In genomic region chr5:138212828-138213160, GRCh38 we compare ENCODE assay signal across 8 cellular contexts. TPM values are rescaled to one million over a fixed set of nuclear protein-coding genes. Genes with fewer than 3 reads are reported as not detected.
DNase-seq lines count a peak whose midpoint lies in the region; ATAC-seq, FAIRE-seq and TF ChIP-seq lines count a peak whose summit lies in the region.

No MANE protein-coding gene starts in this region.

- H3K4me1 ChIP-seq in BE2C, result no peaks in the 10 kb centered on the region
- no peaks in the 10 kb centered on the region for H3K4me1 ChIP-seq in astrocyte (ENCODE audit: insufficient read depth, low read length)
- peaks cover 0 to 22% (median 19%) of the 10 kb centered on the region in 5 donors for H3K4me1 ChIP-seq in subcutaneous abdominal adipose tissue (ENCODE audit: control insufficient read depth in 5 of 5, insufficient read depth in 5 of 5, low read length in 5 of 5)

- FAIRE-seq in astrocyte (lab: Jason Lieb, UNC) (no peak), GM12892 (lab: Jason Lieb, UNC) (no peak)

- ATAC-seq in GM19035 (IDR thresholded peaks at IDR 0.05; ENCODE audit: unreplicated experiment), result peak; percentile 18
- ATAC-seq in HG03521 (IDR thresholded peaks at IDR 0.05; ENCODE audit: unreplicated experiment), result peak; percentile 12

- H3K27ac ChIP-seq in astrocyte (ENCODE audit: low read depth, low read length) (peak overlapping the region; percentile 92), subcutaneous abdominal adipose tissue (ENCODE audit: low read depth, low read length) (peak overlapping the region; percentile 78)

- peaks cover 51% of the 10 kb centered on the region for H3K79me2 ChIP-seq in astrocyte (ENCODE audit: insufficient read depth, low read length)

- no peak for TF ChIP-seq POLR2A in GM12892 (IDR thresholded peaks at IDR 0.05; ENCODE audit: low read depth, low read length)

- H2AFZ ChIP-seq in astrocyte (ENCODE audit: low read depth, low read length), result peak overlapping the region; percentile 98

- H3K36me3 ChIP-seq in BE2C (peaks cover 6% of the 10 kb centered on the region), astrocyte (ENCODE audit: insufficient read depth, low read length) (no peaks in the 10 kb centered on the region), subcutaneous abdominal adipose tissue (ENCODE audit: control insufficient read depth in 5 of 5, insufficient read depth in 5 of 5, low read length in 5 of 5) (peaks cover 0 to 4% (median 4%) of the 10 kb centered on the region in 5 donors)

- DNase-seq in BE2C (no peak), astrocyte (ENCODE audit: low read depth) (peak; percentile 18), iris pigment epithelial cell (ENCODE audit: low read depth) (peak; percentile 27), GM12892 (ENCODE audit: insufficient read length) (no peak), ecto neural progenitor cell (ENCODE audit: low spot score) (no peak)

- H3K36me3 Mint-ChIP-seq in astrocyte (ENCODE audit: low read depth, unreplicated experiment), result no peaks in the 10 kb centered on the region

- H4K20me1 ChIP-seq in astrocyte (ENCODE audit: insufficient read depth, low read length), result peaks cover 10% of the 10 kb centered on the region

- H3K9me3 ChIP-seq in BE2C (no peaks in the 10 kb centered on the region), astrocyte (ENCODE audit: insufficient read depth, low read depth, low read length) (no peaks in the 10 kb centered on the region), subcutaneous abdominal adipose tissue (ENCODE audit: control insufficient read depth in 5 of 5, low read length in 5 of 5) (no peaks in the 10 kb centered on the region)

- H3K27ac Mint-ChIP-seq in astrocyte (ENCODE audit: unreplicated experiment), result peak overlapping the region; percentile 97

- H3K4me2 ChIP-seq in astrocyte (ENCODE audit: low read length), result peak overlapping the region; percentile 92

- no peaks in the 10 kb centered on the region for H3K9me3 Mint-ChIP-seq in astrocyte (ENCODE audit: unreplicated experiment)

- H3K4me3 ChIP-seq in BE2C (ENCODE audit: low read depth, low read length) (peak overlapping the region; percentile 100), astrocyte (ENCODE audit: insufficient read depth, low read depth, low read length) (peak overlapping the region; percentile 99), subcutaneous abdominal adipose tissue (ENCODE audit: low read depth in 1 of 5, low read length in 5 of 5) (peak overlapping the region; percentile 96 to 100 (median 100))

- TF ChIP-seq CTCF in BE2C (IDR thresholded peaks at IDR 0.05; ENCODE audit: low read depth, low read length) (no peak), astrocyte (IDR thresholded peaks at IDR 0.05; ENCODE audit: insufficient read depth, low read depth, low read length) (no peak)

- H3K27me3 ChIP-seq in BE2C (no peaks in the 10 kb centered on the region), astrocyte (ENCODE audit: insufficient read depth, low read length) (no peaks in the 10 kb centered on the region), subcutaneous abdominal adipose tissue (ENCODE audit: control insufficient read depth in 5 of 5, insufficient read depth in 4 of 5, low read length in 5 of 5) (no peaks in the 10 kb centered on the region)

- peak overlapping the region; percentile 100 for H3K4me3 Mint-ChIP-seq in astrocyte (ENCODE audit: unreplicated experiment)

- H3K4me1 Mint-ChIP-seq in astrocyte (ENCODE audit: low read depth, unreplicated experiment), result no peaks in the 10 kb centered on the region

- H3K27me3 Mint-ChIP-seq in astrocyte (ENCODE audit: low read depth, unreplicated experiment), result peaks cover 3% of the 10 kb centered on the region

- H3K9ac ChIP-seq in astrocyte (ENCODE audit: low read length) (peak overlapping the region; percentile 99), subcutaneous abdominal adipose tissue (ENCODE audit: low read length in 5 of 5) (peak overlapping the region; percentile 90 to 100 (median 99))

RNA-seq across cellular contexts. Expression of gene CDC23, which starts 0.3 kb away (rescaled TPM):
- 34.8 TPM for polyA plus RNA-seq in BE2C (2012; ENCODE audit: insufficient read depth, insufficient read length, low read depth)
- total RNA-seq in astrocyte, result 27.6 and 34.2 TPM in 2 replicates
- 32.9 TPM for polyA plus RNA-seq in GM12892 (2012; ENCODE audit: missing spikeins)

RNA-seq across cellular contexts. Expression of gene KIF20A, which starts 33.9 kb away (rescaled TPM):
- polyA plus RNA-seq in BE2C (2012; ENCODE audit: insufficient read depth, insufficient read length, low read depth), result 7.1 TPM
- 2.7 and 4.7 TPM in 2 replicates for total RNA-seq in astrocyte
- polyA plus RNA-seq in GM12892 (2012; ENCODE audit: missing spikeins), result 13.7 TPM

RNA-seq across cellular contexts. Expression of gene BRD8, which starts 34.4 kb away (rescaled TPM):
- 78.9 TPM for polyA plus RNA-seq in BE2C (2012; ENCODE audit: insufficient read depth, insufficient read length, low read depth)
- total RNA-seq in astrocyte, result 33.1 and 35.0 TPM in 2 replicates
- polyA plus RNA-seq in GM12892 (2012; ENCODE audit: missing spikeins), result 28.6 TPM

Comparison
In these comparisons a context has a peak if more than half of its experiments do, and no peak if none do; other contexts are left out.
1. DNase-seq: peak in astrocyte (single experiment) and iris pigment epithelial cell (single experiment); none in BE2C (single experiment), GM12892 (single experiment) and ecto neural progenitor cell (single experiment).
2. Peak in every context shown above with its lines, with median percentiles within 50 percentile points of each other: H3K4me3 ChIP-seq.